29 cellular contexts compared by ENCODE assay signal in genomic region chr5:43589310-43589709, GRCh38.
"Had no signal": no experiment of that assay in that cellular context is flagged by ENCODE, and none has a peak within 500 bp of the region (broad histone marks: within the 10 kb centered on the region; RNA-seq: fewer than 3 reads in every experiment).

No MANE protein-coding gene starts in this region.

- H3K4me1 ChIP-seq: pancreas, prostate gland, spleen, stomach, thyroid gland, transverse colon, upper lobe of right lung, uterus had no signal

- ATAC-seq: naive thymus-derived CD8-positive, alpha-beta T cell; natural killer cell treated with Interleukin-12 subunit alpha and Interleukin-12 subunit beta and Interleukin-15 and Interleukin-18, amount 100 ng/mL, for 72 hours; pancreas; right cardiac atrium; sciatic nerve; stimulated activated effector memory CD8-positive, alpha-beta T cell treated with anti-CD3 and anti-CD28 coated beads, Interleukin-12 subunit alpha, Interleukin-12 subunit beta, amount 100 ng/mL, for 72 hours; stimulated activated naive B cell treated with anti-CD40 and anti-IgM and Interleukin-4, amounts not matched to agents 10 μg/mL and 1 μg/mL and 100 μg/mL, for 72 hours; upper lobe of right lung had no signal

- DNase-seq: naive B cell; naive thymus-derived CD8-positive, alpha-beta T cell; nephron progenitor cell; nucleus accumbens; pancreas; right cardiac atrium; spleen; stimulated activated CD4-positive, alpha-beta T cell treated with anti-CD3 and anti-CD28 coated beads, Interleukin-12 subunit alpha, Interleukin-12 subunit beta, amount 100 ng/mL, for 4 hours; stimulated activated CD4-positive, alpha-beta T cell treated with anti-CD3 and anti-CD28 coated beads, Interleukin-2, amount 100 ng/mL, for 24 hours; stimulated activated CD4-positive, alpha-beta T cell treated with anti-CD3 and anti-CD28 coated beads, Interleukin-2, amount 100 ng/mL, for 48 hours; stimulated activated CD4-positive, alpha-beta T cell treated with anti-CD3 and anti-CD28 coated beads, Interleukin-4, amount 100 ng/mL, for 24 hours; stimulated activated naive B cell treated with anti-CD40 and anti-IgM and Interleukin-4, amounts not matched to agents 10 μg/mL and 1 μg/mL and 100 μg/mL, for 72 hours; stimulated activated naive CD4-positive, alpha-beta T cell treated with Interleukin-2 at 50 U/mL for 16 hours; stomach; thyroid gland; transverse colon; upper lobe of right lung; uterus had no signal

- H3K36me3 Mint-ChIP-seq: stimulated activated effector memory CD8-positive, alpha-beta T cell treated with anti-CD3 and anti-CD28 coated beads, Interleukin-12 subunit alpha, Interleukin-12 subunit beta, amount 100 ng/mL, for 72 hours had no signal

- H3K9me3 ChIP-seq: neutrophil, pancreas, prostate gland, spleen, stomach, thoracic aorta, thyroid gland, transverse colon, upper lobe of right lung, uterus had no signal

- H3K4me2 ChIP-seq: smooth muscle cell had no signal

- H3K27me3 Mint-ChIP-seq: naive B cell; naive thymus-derived CD8-positive, alpha-beta T cell; natural killer cell treated with Interleukin-12 subunit alpha and Interleukin-12 subunit beta and Interleukin-15 and Interleukin-18, amount 100 ng/mL, for 72 hours; stimulated activated naive B cell treated with anti-CD40 and anti-IgM and Interleukin-4, amounts not matched to agents 10 μg/mL and 1 μg/mL and 100 μg/mL, for 72 hours; stimulated activated naive CD8-positive, alpha-beta T cell treated with anti-CD3 and anti-CD28 coated beads, Interleukin-15, Interleukin-2, amounts not matched to agents 100 ng/mL and 50 ng/mL, for 24 hours had no signal

- H3K27ac Mint-ChIP-seq: naive B cell; naive thymus-derived CD8-positive, alpha-beta T cell; natural killer cell treated with Interleukin-12 subunit alpha and Interleukin-12 subunit beta and Interleukin-15 and Interleukin-18, amount 100 ng/mL, for 72 hours; nephron progenitor cell; stimulated activated effector memory CD8-positive, alpha-beta T cell treated with anti-CD3 and anti-CD28 coated beads, Interleukin-12 subunit alpha, Interleukin-12 subunit beta, amount 100 ng/mL, for 72 hours; stimulated activated naive B cell treated with anti-CD40 and anti-IgM and Interleukin-4, amounts not matched to agents 10 μg/mL and 1 μg/mL and 100 μg/mL, for 72 hours; stimulated activated naive CD8-positive, alpha-beta T cell treated with anti-CD3 and anti-CD28 coated beads, Interleukin-15, Interleukin-2, amounts not matched to agents 100 ng/mL and 50 ng/mL, for 24 hours; type B pancreatic cell had no signal

- H3K36me3 ChIP-seq: neutrophil, pancreas, prostate gland, thoracic aorta, thyroid gland, transverse colon, upper lobe of right lung, uterus had no signal

- H3K4me3 ChIP-seq: pancreas, prostate gland, skin epidermis, smooth muscle cell, spleen, stomach, thoracic aorta, thyroid gland, transverse colon, upper lobe of right lung, uterus had no signal

- H3K9me3 Mint-ChIP-seq: naive B cell; naive thymus-derived CD8-positive, alpha-beta T cell; natural killer cell treated with Interleukin-12 subunit alpha and Interleukin-12 subunit beta and Interleukin-15 and Interleukin-18, amount 100 ng/mL, for 72 hours; stimulated activated effector memory CD8-positive, alpha-beta T cell treated with anti-CD3 and anti-CD28 coated beads, Interleukin-12 subunit alpha, Interleukin-12 subunit beta, amount 100 ng/mL, for 72 hours; stimulated activated naive B cell treated with anti-CD40 and anti-IgM and Interleukin-4, amounts not matched to agents 10 μg/mL and 1 μg/mL and 100 μg/mL, for 72 hours; stimulated activated naive CD8-positive, alpha-beta T cell treated with anti-CD3 and anti-CD28 coated beads, Interleukin-15, Interleukin-2, amounts not matched to agents 100 ng/mL and 50 ng/mL, for 24 hours; type B pancreatic cell had no signal

- FAIRE-seq: pancreas had no signal

- H3K27me3 ChIP-seq: neutrophil, pancreas, spleen, stomach, thyroid gland, transverse colon, upper lobe of right lung, uterus had no signal

- H3K27ac ChIP-seq: neutrophil, pancreas, prostate gland, skin epidermis, spleen, stomach, thoracic aorta, thyroid gland, transverse colon, upper lobe of right lung, uterus had no signal

- H3K4me1 Mint-ChIP-seq: naive B cell; nephron progenitor cell; neural crest cell; stimulated activated effector memory CD8-positive, alpha-beta T cell treated with anti-CD3 and anti-CD28 coated beads, Interleukin-12 subunit alpha, Interleukin-12 subunit beta, amount 100 ng/mL, for 72 hours had no signal

- H3K4me3 Mint-ChIP-seq: naive B cell; naive thymus-derived CD8-positive, alpha-beta T cell; natural killer cell treated with Interleukin-12 subunit alpha and Interleukin-12 subunit beta and Interleukin-15 and Interleukin-18, amount 100 ng/mL, for 72 hours; nephron progenitor cell; neural crest cell; stimulated activated effector memory CD8-positive, alpha-beta T cell treated with anti-CD3 and anti-CD28 coated beads, Interleukin-12 subunit alpha, Interleukin-12 subunit beta, amount 100 ng/mL, for 72 hours; stimulated activated naive B cell treated with anti-CD40 and anti-IgM and Interleukin-4, amounts not matched to agents 10 μg/mL and 1 μg/mL and 100 μg/mL, for 72 hours; stimulated activated naive CD8-positive, alpha-beta T cell treated with anti-CD3 and anti-CD28 coated beads, Interleukin-15, Interleukin-2, amounts not matched to agents 100 ng/mL and 50 ng/mL, for 24 hours; type B pancreatic cell had no signal
